9 cellular contexts compared by ENCODE assay signal in genomic region chr17:38732376-38733314, GRCh38. TPM values are rescaled to one million over a fixed set of nuclear protein-coding genes. Genes with fewer than 3 reads are reported as not detected.
DNase-seq lines count a peak whose midpoint lies in the region; ATAC-seq and TF ChIP-seq lines count a peak whose summit lies in the region.
"Had no signal": no experiment of that assay in that cellular context is flagged by ENCODE, and none has a peak within 500 bp of the region (broad histone marks: within the 10 kb centered on the region; RNA-seq: fewer than 3 reads in every experiment).

No MANE protein-coding gene starts in this region.

- H3K27ac Mint-ChIP-seq in naive thymus-derived CD4-positive, alpha-beta T cell: peak overlapping the region; percentile 42 to 97 (median 90)

- peak overlapping the region in 6 of 10 experiments; percentile 71 to 86 (median 79); a peak in 6 of 20 replicates for H3K4me3 ChIP-seq in BLaER1 treated with 17β-estradiol and CSF1 and Interleukin-3, amounts not matched to agents 10 nM and 100 nM
- H3K4me3 ChIP-seq in colonic mucosa (peak overlapping the region; percentile 71), psoas muscle (no peak overlapping the region), esophagus squamous epithelium (no peak overlapping the region)
- no peak overlapping the region for H3K4me3 ChIP-seq in naive thymus-derived CD4-positive, alpha-beta T cell (ENCODE audit: low read length)

- H3K36me3 Mint-ChIP-seq in naive thymus-derived CD4-positive, alpha-beta T cell: peaks cover 0 to 16% (median 0%) of the 10 kb centered on the region in 5 donors

- peak; percentile 52 for DNase-seq in NCI-H446 treated with DMSO at 0.1 percent for 48 hours (lab: John Stamatoyannopoulos, UW)
- DNase-seq in colonic mucosa: peak; percentile 72
- DNase-seq in naive thymus-derived CD4-positive, alpha-beta T cell: no peak
- DNase-seq in psoas muscle: no peak
- no peak for DNase-seq in esophagus squamous epithelium (lab: John Stamatoyannopoulos, UW)
- no peak for DNase-seq in OCI-M2 (lab: John Stamatoyannopoulos, UW; ENCODE audit: unreplicated experiment)
- DNase-seq in NCI-H1105 treated with DMSO at 0.1 percent for 48 hours (lab: John Stamatoyannopoulos, UW): no peak
- DNase-seq: H7 had no signal

- intact Hi-C loops in colonic mucosa (cut with DNase I) (no loop called here), psoas muscle (cut with DNase I) (loop anchor here (5.0 to 10.0 kb wide), 2 partner anchors 35 to 178 kb away; no protein-coding TSS in a partner anchor), esophagus squamous epithelium (cut with DNase I) (no loop called here)
- intact Hi-C loops in naive thymus-derived CD4-positive, alpha-beta T cell (cut with micrococcal nuclease): no loop called here

- H3K4me1 ChIP-seq in BLaER1 treated with 17β-estradiol and CSF1 and Interleukin-3, amounts not matched to agents 10 nM and 100 nM: peaks cover 63 to 93% (median 76%) of the 10 kb centered on the region in 10 experiments
- H3K4me1 ChIP-seq in colonic mucosa: peaks cover 25% of the 10 kb centered on the region
- peaks cover 37 to 39% of the 10 kb centered on the region in 2 donors for H3K4me1 ChIP-seq in naive thymus-derived CD4-positive, alpha-beta T cell (ENCODE audit: control insufficient read depth in 2 of 2, insufficient read depth in 2 of 2, low read length in 2 of 2)
- peaks cover 20% of the 10 kb centered on the region for H3K4me1 ChIP-seq in psoas muscle
- peaks cover 19 to 77% (median 24%) of the 10 kb centered on the region in 3 donors for H3K4me1 ChIP-seq in esophagus squamous epithelium

- 64 to 75% (median 74%) methylated on average over 9 of the region's 9 CpGs for WGBS in psoas muscle, 3 donors
- 42 to 63% methylated on average over 5 to 6 of the region's 9 CpGs for WGBS in esophagus squamous epithelium, 2 donors

- H3K4me2 ChIP-seq in BLaER1 treated with 17β-estradiol and CSF1 and Interleukin-3, amounts not matched to agents 10 nM and 100 nM: peak overlapping the region; percentile 86 to 98 (median 96)

- H3K9ac ChIP-seq in BLaER1 treated with 17β-estradiol and CSF1 and Interleukin-3, amounts not matched to agents 10 nM and 100 nM: peak overlapping the region; percentile 7 to 87 (median 85); a peak in 18 of 22 replicates
- peak overlapping the region in 1 of 2 donors; percentile 99 for H3K9ac ChIP-seq in colonic mucosa (ENCODE audit: low read depth in 2 of 2, low read length in 2 of 2)

- H3K4me3 Mint-ChIP-seq in naive thymus-derived CD4-positive, alpha-beta T cell: peak overlapping the region; percentile 11 to 99 (median 92)

- no peak for TF ChIP-seq CTCF in colonic mucosa (IDR thresholded peaks at IDR 0.05)
- TF ChIP-seq CTCF in psoas muscle (IDR thresholded peaks at IDR 0.05): no peak
- TF ChIP-seq CTCF in esophagus squamous epithelium (IDR thresholded peaks at IDR 0.05): no peak

- POLR2A ChIA-PET in naive thymus-derived CD4-positive, alpha-beta T cell (lab: Charles Lee): interaction anchor here (1.4 to 3.1 kb wide), 6 partner anchors 13 to 56 kb away, joined by 4 to 18 read pairs (median 6); partner anchors contain the start of genes MLLT6 and PSMB3

- TF ChIP-seq POLR2A in esophagus squamous epithelium (IDR thresholded peaks at IDR 0.05): no peak

- H3K36me3 ChIP-seq in BLaER1 treated with 17β-estradiol and CSF1 and Interleukin-3, amounts not matched to agents 10 nM and 100 nM: peaks cover 7 to 47% (median 15%) of the 10 kb centered on the region in 11 experiments; a peak in 17 of 22 replicates
- H3K36me3 ChIP-seq in colonic mucosa (no peaks in the 10 kb centered on the region), psoas muscle (ENCODE audit: insufficient read depth in 1 of 2, low read depth in 1 of 2) (peaks cover 0 to 26% of the 10 kb centered on the region in 2 donors), esophagus squamous epithelium (peaks cover 7 to 51% (median 8%) of the 10 kb centered on the region in 3 donors)
- H3K36me3 ChIP-seq in naive thymus-derived CD4-positive, alpha-beta T cell (ENCODE audit: control insufficient read depth in 2 of 3, insufficient read depth in 3 of 3, low read length in 3 of 3): peaks cover 0 to 10% (median 0%) of the 10 kb centered on the region in 3 experiments

- H3K9me3 Mint-ChIP-seq in naive thymus-derived CD4-positive, alpha-beta T cell: peaks cover 0 to 10% (median 0%) of the 10 kb centered on the region in 11 donors

- H3K4me1 Mint-ChIP-seq in naive thymus-derived CD4-positive, alpha-beta T cell: peaks cover 36 to 71% (median 67%) of the 10 kb centered on the region in 7 donors

- peaks cover 0 to 6% (median 0%) of the 10 kb centered on the region in 11 experiments; a peak in 1 of 22 replicates for H3K9me3 ChIP-seq in BLaER1 treated with 17β-estradiol and CSF1 and Interleukin-3, amounts not matched to agents 10 nM and 100 nM (replicated peaks in 1 of 11)
- no peaks in the 10 kb centered on the region for H3K9me3 ChIP-seq in colonic mucosa
- no peaks in the 10 kb centered on the region for H3K9me3 ChIP-seq in naive thymus-derived CD4-positive, alpha-beta T cell (ENCODE audit: control insufficient read depth in 2 of 3, low read length in 3 of 3)
- H3K9me3 ChIP-seq in psoas muscle: no peaks in the 10 kb centered on the region
- no peaks in the 10 kb centered on the region for H3K9me3 ChIP-seq in esophagus squamous epithelium

- H3K27ac ChIP-seq in BLaER1 treated with 17β-estradiol and CSF1 and Interleukin-3, amounts not matched to agents 10 nM and 100 nM: peak overlapping the region in 3 of 11 experiments; percentile 89 to 95 (median 94); a peak in 4 of 22 replicates
- H3K27ac ChIP-seq in colonic mucosa (peak overlapping the region; percentile 92), psoas muscle (no peak overlapping the region), esophagus squamous epithelium (peak overlapping the region in 2 of 4 donors; percentile 87 to 93)
- no peak overlapping the region for H3K27ac ChIP-seq in naive thymus-derived CD4-positive, alpha-beta T cell (ENCODE audit: low read depth, low read length)

- no peaks in the 10 kb centered on the region for H3K27me3 ChIP-seq in BLaER1 treated with 17β-estradiol and CSF1 and Interleukin-3, amounts not matched to agents 10 nM and 100 nM
- H3K27me3 ChIP-seq in colonic mucosa (no peaks in the 10 kb centered on the region), psoas muscle (ENCODE audit: insufficient read depth in 3 of 3, low read length in 2 of 3) (no peaks in the 10 kb centered on the region), esophagus squamous epithelium (no peaks in the 10 kb centered on the region)
- H3K27me3 ChIP-seq in naive thymus-derived CD4-positive, alpha-beta T cell (ENCODE audit: control insufficient read depth in 2 of 2, insufficient read depth in 2 of 2, low read length in 2 of 2): no peaks in the 10 kb centered on the region

- peaks cover 7 to 53% (median 33%) of the 10 kb centered on the region in 11 experiments; a peak in 17 of 22 replicates for H4K20me1 ChIP-seq in BLaER1 treated with 17β-estradiol and CSF1 and Interleukin-3, amounts not matched to agents 10 nM and 100 nM

- peaks cover 0 to 2% (median 0%) of the 10 kb centered on the region in 5 donors for H3K27me3 Mint-ChIP-seq in naive thymus-derived CD4-positive, alpha-beta T cell

- ATAC-seq in naive thymus-derived CD4-positive, alpha-beta T cell: no peak
- no peak for ATAC-seq in psoas muscle

- CTCF ChIA-PET in naive thymus-derived CD4-positive, alpha-beta T cell (lab: Charles Lee): interaction anchor here (5.7 kb wide), 1 partner anchor 55 kb away, joined by 78 read pairs; the partner anchor contains the start of gene EPOP

RNA-seq across cellular contexts. Expression of gene CISD3, which starts 2.5 kb away (rescaled TPM):
- 100 to 1,000 TPM in 1 of 2 donors, 10 to 100 TPM in 1; 82.2 to 152 TPM for total RNA-seq in colonic mucosa
- 10 to 100 TPM in 3 of 5 experiments, 1 to 10 TPM in 2; 8.0 to 39.6 (median 12.9) TPM for total RNA-seq in naive thymus-derived CD4-positive, alpha-beta T cell
- polyA plus RNA-seq in naive thymus-derived CD4-positive, alpha-beta T cell: 10 to 100 TPM; 33.0 to 39.0 TPM
- total RNA-seq in psoas muscle: 10 to 100 TPM; 29.9 to 45.5 (median 37.4) TPM
- polyA plus RNA-seq in psoas muscle: 10 to 100 TPM; 39.6 to 83.6 (median 41.5) TPM
- 1 to 10 TPM; 4.9 to 8.3 (median 7.8) TPM for total RNA-seq in esophagus squamous epithelium

RNA-seq across cellular contexts. Expression of gene PCGF2, which starts 15.5 kb away (rescaled TPM):
- total RNA-seq in colonic mucosa (10 to 100 TPM; 27.2 to 45.5 TPM), psoas muscle (10 to 100 TPM in 1 of 4 donors, 1 to 10 TPM in 3; 7.1 to 10.8 (median 7.5) TPM), esophagus squamous epithelium (10 to 100 TPM in 1 of 4 donors, 1 to 10 TPM in 3; 2.5 to 11.8 (median 3.4) TPM)
- total RNA-seq in naive thymus-derived CD4-positive, alpha-beta T cell: 1 to 10 TPM in 1 of 5 experiments, under 1 TPM in 1, not detected in 3; 0.34 to 2.7 TPM
- polyA plus RNA-seq in naive thymus-derived CD4-positive, alpha-beta T cell: under 1 TPM in 1 of 2 donors, not detected in 1; 0.09 TPM
- 1 to 10 TPM; 3.3 to 5.8 (median 5.1) TPM for polyA plus RNA-seq in psoas muscle

RNA-seq across cellular contexts. Expression of gene PSMB3, which starts 19.9 kb away (rescaled TPM):
- total RNA-seq in colonic mucosa (100 to 1,000 TPM; 160 to 253 TPM), psoas muscle (100 to 1,000 TPM; 112 to 209 (median 184) TPM), esophagus squamous epithelium (100 to 1,000 TPM; 128 to 177 (median 145) TPM)
- total RNA-seq in naive thymus-derived CD4-positive, alpha-beta T cell: 100 to 1,000 TPM in 2 of 5 experiments, 10 to 100 TPM in 3; 60.8 to 287 (median 92.1) TPM
- polyA plus RNA-seq in naive thymus-derived CD4-positive, alpha-beta T cell: 100 to 1,000 TPM; 382 to 410 TPM
- polyA plus RNA-seq in psoas muscle: 100 to 1,000 TPM; 286 to 463 (median 332) TPM

RNA-seq across cellular contexts. Expression of gene MLLT6, which starts 27.6 kb away (rescaled TPM):
- total RNA-seq in colonic mucosa (100 to 1,000 TPM in 1 of 2 donors, 10 to 100 TPM in 1; 74.1 to 109 TPM), psoas muscle (100 to 1,000 TPM in 1 of 4 donors, 10 to 100 TPM in 3; 78.5 to 120 (median 84.9) TPM), esophagus squamous epithelium (10 to 100 TPM; 30.6 to 79.7 (median 35.1) TPM)
- 100 to 1,000 TPM; 287 to 533 (median 384) TPM for total RNA-seq in naive thymus-derived CD4-positive, alpha-beta T cell
- 10 to 100 TPM; 10.2 to 11.7 TPM for polyA plus RNA-seq in naive thymus-derived CD4-positive, alpha-beta T cell
- 10 to 100 TPM; 16.3 to 50.2 (median 25.5) TPM for polyA plus RNA-seq in psoas muscle

RNA-seq across cellular contexts. Expression of gene EPOP, which starts 57.9 kb away (rescaled TPM):
- 1 to 10 TPM; 1.1 to 1.8 TPM for total RNA-seq in colonic mucosa
- 10 to 100 TPM in 1 of 5 experiments, under 1 TPM in 4; 0.19 to 13.4 (median 0.34) TPM for total RNA-seq in naive thymus-derived CD4-positive, alpha-beta T cell
- not detected for polyA plus RNA-seq in naive thymus-derived CD4-positive, alpha-beta T cell
- total RNA-seq in psoas muscle: 1 to 10 TPM in 1 of 4 donors, under 1 TPM in 3; 0.21 to 1.2 (median 0.63) TPM
- polyA plus RNA-seq in psoas muscle: 1 to 10 TPM in 1 of 3 donors, under 1 TPM in 2; 0.21 to 1.1 (median 0.44) TPM
- 1 to 10 TPM; 1.8 to 3.2 (median 2.8) TPM for total RNA-seq in esophagus squamous epithelium

Comparison
In these comparisons a context has a peak if more than half of its experiments do, and no peak if none do; other contexts are left out.
1. H3K4me3 ChIP-seq: peak in BLaER1 treated with 17β-estradiol and CSF1 and Interleukin-3, amounts not matched to agents 10 nM and 100 nM (6 of 10) and colonic mucosa (single experiment); none in naive thymus-derived CD4-positive, alpha-beta T cell (single experiment), psoas muscle (single experiment) and esophagus squamous epithelium (0 of 4).
2. DNase-seq: peak in NCI-H446 treated with DMSO at 0.1 percent for 48 hours (single experiment) and colonic mucosa (single experiment); none in naive thymus-derived CD4-positive, alpha-beta T cell (0 of 9), psoas muscle (0 of 2), esophagus squamous epithelium (single experiment), OCI-M2 (single experiment) and NCI-H1105 treated with DMSO at 0.1 percent for 48 hours (single experiment).
3. intact Hi-C loops: an anchor here in psoas muscle (5.0 to 10.0 kb wide); none called in colonic mucosa, naive thymus-derived CD4-positive, alpha-beta T cell and esophagus squamous epithelium.